8 cellular contexts compared by ENCODE assay signal in genomic region chr17:40548982-40549680, GRCh38. TPM values are rescaled to one million over a fixed set of nuclear protein-coding genes. Genes with fewer than 3 reads are reported as not detected.
DNase-seq lines count a peak whose midpoint lies in the region; ATAC-seq and TF ChIP-seq lines count a peak whose summit lies in the region.

No MANE protein-coding gene starts in this region.

- intact Hi-C loops in Panc1 (cut with micrococcal nuclease; ENCODE audit: unreplicated experiment) (no loop called here), natural killer cell (cut with micrococcal nuclease) (no loop called here)

- no peak overlapping the region for H3K4me3 Mint-ChIP-seq in natural killer cell

- H3K4me3 ChIP-seq in Panc1 (ENCODE audit: low read depth in 2 of 2, low read length in 2 of 2) (no peak overlapping the region), coronary artery (no peak overlapping the region)

- in situ Hi-C loops in Panc1 (cut with HindIII; ENCODE audit: low pct_unique_long_range_greater_than_20kb, low sequenced_read_pairs): no loop called here

- no TSS peak for BruUV-seq in Panc1 (replicated peaks; lab: Mats Ljungman, UMichigan)

- peaks cover 4 to 14% of the 10 kb centered on the region in 2 donors for H3K27me3 Mint-ChIP-seq in natural killer cell (ENCODE audit: low read depth in 2 of 2)

- POLR2A ChIA-PET in Panc1 (lab: Charles Lee): no interaction called here

- H3K27ac Mint-ChIP-seq in natural killer cell: no peak overlapping the region

- H3K27ac ChIP-seq in Panc1 (ENCODE audit: low read length): peak overlapping the region; percentile 55; the same call in 1 of the 2 replicates
- H3K27ac ChIP-seq in coronary artery: peak overlapping the region; percentile 30 to 82

- no peaks in the 10 kb centered on the region for H3K27me3 ChIP-seq in Panc1 (ENCODE audit: control insufficient read depth, insufficient read depth, low read length)

- CTCF ChIA-PET in Panc1 (lab: Charles Lee): interaction anchor here (0.6 to 1.3 kb wide), 4 partner anchors 11 to 72 kb away, joined by 3 to 4 read pairs (median 4); no protein-coding TSS in a partner anchor

- TF ChIP-seq CTCF in Panc1 (IDR thresholded peaks at IDR 0.05): no peak
- no peak for TF ChIP-seq CTCF in coronary artery (IDR thresholded peaks at IDR 0.05)
- no peak for TF ChIP-seq CTCF in natural killer cell (IDR thresholded peaks at IDR 0.05)

- peaks cover 12% of the 10 kb centered on the region for H3K4me1 ChIP-seq in Panc1 (ENCODE audit: control insufficient read depth, insufficient read depth, low read length)

- peak; percentile 62 for ATAC-seq in Panc1
- no peak for ATAC-seq in natural killer cell
- ATAC-seq in GM21737 (IDR thresholded peaks at IDR 0.05; ENCODE audit: unreplicated experiment): no peak

- no peaks in the 10 kb centered on the region for H3K36me3 ChIP-seq in Panc1 (ENCODE audit: control insufficient read depth, insufficient read depth, low read length)

- no peaks in the 10 kb centered on the region for H3K9me3 Mint-ChIP-seq in natural killer cell

- peak; percentile 79 for DNase-seq in H4 (ENCODE audit: low spot score)
- peak; percentile 51 for DNase-seq in Panc1 (ENCODE audit: low read depth, low spot score)
- peak; percentile 76 for DNase-seq in coronary artery (ENCODE audit: low spot score)
- DNase-seq in natural killer cell: peak; percentile 8
- DNase-seq in UCSD-AML1 (lab: John Stamatoyannopoulos, UW; ENCODE audit: unreplicated experiment): no peak
- no peak for DNase-seq in C1 segment of cervical spinal cord (lab: John Stamatoyannopoulos, UW)
- no peak for DNase-seq in stimulated activated CD4-positive, alpha-beta T cell treated with anti-CD3 and anti-CD28 coated beads, Interleukin-4, amount 100 ng/mL, for 4 hours

- H3K9me3 ChIP-seq in Panc1 (ENCODE audit: control insufficient read depth, insufficient read depth, low read depth, low read length): no peaks in the 10 kb centered on the region

- peaks cover 12 to 20% of the 10 kb centered on the region in 2 donors for H3K4me1 Mint-ChIP-seq in natural killer cell

- H3K36me3 Mint-ChIP-seq in natural killer cell: no peaks in the 10 kb centered on the region

RNA-seq across cellular contexts. Expression of gene CCR7, which starts 16.1 kb away (rescaled TPM):
- total RNA-seq in H4 (2014; rRNA removed; shearing (Covaris generic)): not detected in 2 replicates
- total RNA-seq in Panc1 (2021; ENCODE audit: unreplicated experiment): 0.44 TPM
- polyA plus RNA-seq in Panc1 (2012; ENCODE audit: insufficient read length): not detected
- total RNA-seq in natural killer cell: 1 to 10 TPM; 3.2 to 8.0 (median 6.6) TPM

RNA-seq across cellular contexts. Expression of gene TNS4, which starts 47.7 kb away (rescaled TPM):
- not detected in 2 replicates for total RNA-seq in H4 (2014; rRNA removed; shearing (Covaris generic))
- total RNA-seq in Panc1 (2021; ENCODE audit: unreplicated experiment) (not detected), natural killer cell (1 to 10 TPM in 1 of 3 donors, under 1 TPM in 2; 0.65 to 1.8 (median 0.94) TPM)
- polyA plus RNA-seq in Panc1 (2012; ENCODE audit: insufficient read length): not detected

Comparison
In these comparisons a context has a peak if more than half of its experiments do, and no peak if none do; other contexts are left out.
1. DNase-seq: peak in H4 (single experiment), Panc1 (single experiment), coronary artery (single experiment) and natural killer cell (single experiment); none in UCSD-AML1 (single experiment), C1 segment of cervical spinal cord (0 of 14) and stimulated activated CD4-positive, alpha-beta T cell treated with anti-CD3 and anti-CD28 coated beads, Interleukin-4, amount 100 ng/mL, for 4 hours (0 of 2).